8 cellular contexts compared by ENCODE assay signal in the genomic region with DNA sequence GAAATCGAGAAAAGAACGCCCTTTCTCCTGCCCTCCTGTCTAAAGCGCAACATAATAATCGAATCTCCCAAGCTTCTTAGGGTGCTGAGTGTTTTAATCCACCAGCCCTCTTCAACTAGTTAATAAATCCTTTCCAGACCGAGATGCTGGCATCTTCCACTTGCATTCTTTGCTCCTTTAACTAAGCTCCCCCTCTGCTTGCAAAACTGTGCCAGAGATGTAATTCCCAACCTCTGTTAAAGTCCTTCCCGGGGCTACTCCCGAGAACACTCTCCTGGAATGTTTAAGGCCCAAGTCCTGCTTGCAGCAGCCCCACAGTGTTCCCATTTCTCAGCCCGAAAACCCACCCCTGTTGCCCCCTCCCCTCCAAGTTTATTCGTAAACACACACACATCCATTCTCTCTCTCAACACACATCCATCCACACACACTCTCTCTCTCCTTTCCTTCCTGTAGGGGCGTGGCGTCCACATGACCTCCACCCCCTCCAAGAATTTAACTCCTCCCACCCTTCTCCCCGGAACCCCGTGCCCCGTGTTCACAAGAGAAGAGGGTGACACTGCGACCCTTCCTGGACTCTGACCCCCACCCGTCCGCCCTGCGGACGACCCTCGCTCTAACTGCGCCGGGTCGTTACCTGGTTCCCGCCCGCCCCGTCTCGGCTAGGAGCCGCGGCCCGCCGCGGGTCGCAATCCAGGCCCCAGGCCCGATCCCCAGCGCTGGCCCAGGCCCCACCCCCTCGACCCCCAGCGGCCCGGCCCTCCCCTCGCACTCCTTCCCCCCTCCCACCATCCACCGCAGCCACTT. TPM values are rescaled to one million over a fixed set of nuclear protein-coding genes. Genes with fewer than 3 reads are reported as not detected.
DNase-seq lines count a peak whose midpoint lies in the region; ATAC-seq and TF ChIP-seq lines count a peak whose summit lies in the region.

No MANE protein-coding gene starts in this region.

- H3K9me3 ChIP-seq in HUES64 (ENCODE audit: insufficient read depth, low read depth, low read length), result no peaks in the 10 kb centered on the region
- no peaks in the 10 kb centered on the region for H3K9me3 ChIP-seq in OCI-LY1 (ENCODE audit: low read length)
- no peaks in the 10 kb centered on the region for H3K9me3 ChIP-seq in esophagus muscularis mucosa
- no peaks in the 10 kb centered on the region for H3K9me3 ChIP-seq in muscle layer of duodenum (ENCODE audit: control insufficient read depth in 1 of 2, low read length in 2 of 2)

- H3K9ac ChIP-seq in HUES64 (ENCODE audit: low read depth, low read length) (peak overlapping the region; percentile 92), OCI-LY1 (ENCODE audit: low read length) (peak overlapping the region; percentile 81)

- TF ChIP-seq CTCF in OCI-LY1 (IDR thresholded peaks at IDR 0.05; ENCODE audit: low read length) (no peak), esophagus muscularis mucosa (IDR thresholded peaks at IDR 0.05) (no peak)

- peak overlapping the region; percentile 90 for H3K4me3 Mint-ChIP-seq in activated T-cell treated with anti-CD3 and anti-CD28 coated beads, Interleukin-2, amount 50 U/mL, for 24 hours

- TF ChIP-seq EP300 in esophagus muscularis mucosa (IDR thresholded peaks at IDR 0.05), result no peak

- peaks cover 80% of the 10 kb centered on the region for H3K4me1 Mint-ChIP-seq in activated T-cell treated with anti-CD3 and anti-CD28 coated beads, Interleukin-2, amount 50 U/mL, for 24 hours (ENCODE audit: low read depth)

- H3K27me3 ChIP-seq in HUES64 (ENCODE audit: insufficient read depth, low read length) (no peaks in the 10 kb centered on the region), OCI-LY1 (ENCODE audit: insufficient read depth, low read length) (no peaks in the 10 kb centered on the region), esophagus muscularis mucosa (no peaks in the 10 kb centered on the region), muscle layer of duodenum (ENCODE audit: low read depth, low read length) (no peaks in the 10 kb centered on the region)

- peak overlapping the region; percentile 97 for H3K4me2 ChIP-seq in OCI-LY1 (ENCODE audit: low read length)

- peaks cover 36% of the 10 kb centered on the region for H3K36me3 Mint-ChIP-seq in activated T-cell treated with anti-CD3 and anti-CD28 coated beads, Interleukin-2, amount 50 U/mL, for 24 hours (ENCODE audit: low read depth)

- H3F3A ChIP-seq in OCI-LY1 (ENCODE audit: insufficient read depth, low read length), result no peaks in the 10 kb centered on the region

- H2AFZ ChIP-seq in OCI-LY1 (ENCODE audit: low read length), result no peak overlapping the region

- H4K20me1 ChIP-seq in OCI-LY1 (ENCODE audit: insufficient read depth, low read length), result no peaks in the 10 kb centered on the region

- peaks cover 6% of the 10 kb centered on the region; the same call in 1 of the 2 replicates for H3K36me3 ChIP-seq in HUES64 (ENCODE audit: insufficient read depth, low read length)
- no peaks in the 10 kb centered on the region for H3K36me3 ChIP-seq in OCI-LY1 (ENCODE audit: insufficient read depth, low read length)
- peaks cover 0 to 12% (median 5%) of the 10 kb centered on the region in 4 donors for H3K36me3 ChIP-seq in esophagus muscularis mucosa
- peaks cover 0 to 6% of the 10 kb centered on the region in 2 donors for H3K36me3 ChIP-seq in muscle layer of duodenum (ENCODE audit: control insufficient read depth in 1 of 2, insufficient read depth in 2 of 2, low read length in 2 of 2)

- DNase-seq in DMS114 treated with DMSO at 0.1 percent for 48 hours (lab: John Stamatoyannopoulos, UW; ENCODE audit: unreplicated experiment) (peak; percentile 80), esophagus muscularis mucosa (ENCODE audit: extremely low spot score) (peak; percentile 98)
- peak; percentile 96 for DNase-seq in activated T-cell treated with anti-CD3 and anti-CD28 coated beads, Interleukin-2, amount 50 U/mL, for 24 hours
- peak; percentile 74 to 82 for DNase-seq in stimulated activated CD8-positive, alpha-beta memory T cell treated with anti-CD3 and anti-CD28 coated beads, Interleukin-7, amount 100 ng/mL, for 48 hours (ENCODE audit: extremely low read depth in 1 of 2, low read depth in 1 of 2)

- peak overlapping the region; percentile 95 for H3K27ac ChIP-seq in HUES64 (ENCODE audit: low read depth, low read length)
- peak overlapping the region; percentile 97 for H3K27ac ChIP-seq in OCI-LY1 (ENCODE audit: low read depth, low read length, poor library complexity, severe bottlenecking)
- peak overlapping the region; percentile 96 to 100 (median 98) for H3K27ac ChIP-seq in esophagus muscularis mucosa (replicated peaks in 1 of 4)
- peak overlapping the region; percentile 98 for H3K27ac ChIP-seq in muscle layer of duodenum (ENCODE audit: low read length)

- peak overlapping the region; percentile 100 for H3K27ac Mint-ChIP-seq in activated T-cell treated with anti-CD3 and anti-CD28 coated beads, Interleukin-2, amount 50 U/mL, for 24 hours

- H3K79me2 ChIP-seq in OCI-LY1 (ENCODE audit: insufficient read depth, low read length), result peaks cover 17% of the 10 kb centered on the region

- H3K9me2 ChIP-seq in OCI-LY1 (ENCODE audit: low read depth, low read length), result no peaks in the 10 kb centered on the region

- intact Hi-C loops in esophagus muscularis mucosa (cut with DNase I), result no loop called here

- WGBS in HUES64, result 6% methylated on average over 38 of the region's 40 CpGs
- 3% methylated on average over 38 of the region's 40 CpGs for WGBS in esophagus muscularis mucosa

- H3K9me3 Mint-ChIP-seq in activated T-cell treated with anti-CD3 and anti-CD28 coated beads, Interleukin-2, amount 50 U/mL, for 24 hours, result no peaks in the 10 kb centered on the region

- H3K4me3 ChIP-seq in HUES64 (ENCODE audit: low read length) (peak overlapping the region; percentile 75), OCI-LY1 (ENCODE audit: low read depth, low read length, poor library complexity, severe bottlenecking) (peak overlapping the region; percentile 70), esophagus muscularis mucosa (peak overlapping the region; percentile 68 to 83 (median 75)), muscle layer of duodenum (ENCODE audit: low read depth in 1 of 2, low read length in 2 of 2) (peak overlapping the region; percentile 77 to 86)

- peaks cover 22% of the 10 kb centered on the region for H3K4me1 ChIP-seq in HUES64 (ENCODE audit: insufficient read depth, low read length)
- H3K4me1 ChIP-seq in OCI-LY1 (ENCODE audit: insufficient read depth, low read length, severe bottlenecking), result peaks cover 73% of the 10 kb centered on the region
- peaks cover 52 to 64% (median 60%) of the 10 kb centered on the region in 4 donors for H3K4me1 ChIP-seq in esophagus muscularis mucosa
- peaks cover 38 to 41% of the 10 kb centered on the region in 2 donors for H3K4me1 ChIP-seq in muscle layer of duodenum (ENCODE audit: control insufficient read depth in 1 of 2, insufficient read depth in 2 of 2, low read length in 2 of 2)

- ATAC-seq in GM21528 (IDR thresholded peaks at IDR 0.05; ENCODE audit: low FRiP score, unreplicated experiment), result peak; percentile 61

- H3K27me3 Mint-ChIP-seq in activated T-cell treated with anti-CD3 and anti-CD28 coated beads, Interleukin-2, amount 50 U/mL, for 24 hours, result no peaks in the 10 kb centered on the region

- TF ChIP-seq POLR2A in esophagus muscularis mucosa (IDR thresholded peaks at IDR 0.05; ENCODE audit: low read depth), result no peak

RNA-seq across cellular contexts. Expression of a gene that starts 7.0 kb away (rescaled TPM):
- polyA plus RNA-seq in HUES64 (2013, experiment 1 of 2), result 45.9 TPM
- 49.1 TPM for polyA plus RNA-seq in HUES64 (2013, experiment 2 of 2)
- 100 to 1,000 TPM; 132 to 205 (median 190) TPM for total RNA-seq in esophagus muscularis mucosa

RNA-seq across cellular contexts. Expression of a gene that starts 51.5 kb away (rescaled TPM):
- polyA plus RNA-seq in HUES64 (2013, experiment 1 of 2), result 16.7 TPM
- polyA plus RNA-seq in HUES64 (2013, experiment 2 of 2), result 25.7 TPM
- total RNA-seq in esophagus muscularis mucosa, result 10 to 100 TPM; 17.7 to 22.8 (median 20.5) TPM

Comparison
In these comparisons a context has a peak if more than half of its experiments do, and no peak if none do; other contexts are left out.
1. Peak in every context shown above with its lines: DNase-seq, ATAC-seq, H3K4me3 ChIP-seq and H3K27ac ChIP-seq.